ENCODE assay signal across 17 cellular contexts in genomic region chr21:42707207-42707830, GRCh38. TPM values are rescaled to one million over a fixed set of nuclear protein-coding genes. Genes with fewer than 3 reads are reported as not detected.
DNase-seq lines count a peak whose midpoint lies in the region; ATAC-seq and TF ChIP-seq lines count a peak whose summit lies in the region.
"Had no signal": no experiment of that assay in that cellular context is flagged by ENCODE, and none has a peak within 500 bp of the region (broad histone marks: within the 10 kb centered on the region; RNA-seq: fewer than 3 reads in every experiment).

No MANE protein-coding gene starts in this region.

- no peak overlapping the region for H3K27ac ChIP-seq in HEK293 (ENCODE audit: extremely low read depth, low read depth, low read length)
- H3K27ac ChIP-seq in iPS DF 6.9 (ENCODE audit: low read length) = no peak overlapping the region
- no peak overlapping the region for H3K27ac ChIP-seq in sigmoid colon
- H3K27ac ChIP-seq: A549, C4-2B, HL-60, KMS-11 had no signal

- intact Hi-C loops in sigmoid colon (cut with DNase I) = no loop called here

- H3K27me3 ChIP-seq in NT2/D1 (ENCODE audit: insufficient read depth, insufficient read length) (no peaks in the 10 kb centered on the region), iPS DF 6.9 (ENCODE audit: control insufficient read depth, insufficient read depth, low read length) (no peaks in the 10 kb centered on the region), sigmoid colon (no peaks in the 10 kb centered on the region)
- H3K27me3 ChIP-seq: BE2C had no signal

- H3K27ac Mint-ChIP-seq in mesothelial cell of epicardium = no peak overlapping the region
- H3K27ac Mint-ChIP-seq: HFFc6 had no signal

- TF ChIP-seq EP300 in sigmoid colon (IDR thresholded peaks at IDR 0.05) = no peak

- WGBS in iPS DF 6.9 (ENCODE audit: insufficient coverage, insufficient read length) = no CpG with 5 or more reads among the region's 7 CpGs
- WGBS in sigmoid colon, 2 donors = 93 to 96% methylated on average over 7 of the region's 7 CpGs

- H3K4me1 ChIP-seq in HEK293 (ENCODE audit: control insufficient read depth, insufficient read depth, low read length) = no peaks in the 10 kb centered on the region
- peaks cover 19% of the 10 kb centered on the region for H3K4me1 ChIP-seq in NT2/D1 (ENCODE audit: insufficient read depth, insufficient read length)
- H3K4me1 ChIP-seq in iPS DF 6.9 (ENCODE audit: control insufficient read depth, insufficient read depth, low read length) = peaks cover 3% of the 10 kb centered on the region; the same call in 1 of the 2 replicates
- H3K4me1 ChIP-seq in sigmoid colon = peaks cover 0 to 12% (median 6%) of the 10 kb centered on the region in 4 donors
- H3K4me1 ChIP-seq: A549, BE2C had no signal

- POLR2A ChIA-PET in HEK293 (lab: Yijun Ruan, JAX) = no interaction called here

- peak; percentile 66 for DNase-seq in NT2/D1 (ENCODE audit: low read depth, low spot score)
- DNase-seq in iPS DF 6.9 (ENCODE audit: low read depth, low spot score) = peak; percentile 11
- peak; percentile 42 for DNase-seq in sigmoid colon
- DNase-seq in mesothelial cell of epicardium (ENCODE audit: low spot score in 2 of 2, unreplicated experiment in 2 of 2) = no peak
- DNase-seq: BE2C; CD4-positive, alpha-beta memory T cell; DMS79 treated with DMSO at 0.1 percent for 48 hours; EL; HFFc6 had no signal

- H3K4me3 Mint-ChIP-seq in mesothelial cell of epicardium = no peak overlapping the region
- H3K4me3 Mint-ChIP-seq: CD4-positive, alpha-beta memory T cell; HFFc6 had no signal

- ATAC-seq in HG03039 (IDR thresholded peaks at IDR 0.05; ENCODE audit: unreplicated experiment) = no peak
- ATAC-seq in activated CD4-positive, CD25-positive, alpha-beta regulatory T cell treated with anti-CD3 and anti-CD28 coated beads, Interleukin-2, amount 50 U/mL, for 24 hours = no peak
- no peak for ATAC-seq in GM21360 (IDR thresholded peaks at IDR 0.05; ENCODE audit: unreplicated experiment)
- ATAC-seq: A549 had no signal

- TF ChIP-seq CTCF in HEK293 (tag by site-specific recombination; IDR thresholded peaks at IDR 0.05) = no peak
- no peak for TF ChIP-seq CTCF in sigmoid colon (IDR thresholded peaks at IDR 0.05)
- TF ChIP-seq CTCF in mesothelial cell of epicardium (IDR thresholded peaks at IDR 0.05; ENCODE audit: unreplicated experiment) = no peak

- CTCF ChIA-PET in HEK293 (lab: Yijun Ruan, JAX) = no interaction called here

- H3K9me3 ChIP-seq in HEK293 (ENCODE audit: control insufficient read depth, insufficient read depth, low read depth, low read length) (no peaks in the 10 kb centered on the region), NT2/D1 (ENCODE audit: insufficient read depth, low read length) (0 out of 2 replicates have a peak, but pooled peaks cover 2% of the 10 kb centered on the region), iPS DF 6.9 (ENCODE audit: control insufficient read depth, insufficient read depth, low read length) (no peaks in the 10 kb centered on the region), sigmoid colon (no peaks in the 10 kb centered on the region)
- H3K9me3 ChIP-seq: A549, BE2C had no signal

- no peak overlapping the region for H3K4me3 ChIP-seq in HEK293 (ENCODE audit: low read depth, low read length)
- H3K4me3 ChIP-seq in NT2/D1 (ENCODE audit: insufficient read length, low read depth) = no peak overlapping the region
- H3K4me3 ChIP-seq in iPS DF 6.9 (ENCODE audit: low read length) = no peak overlapping the region
- H3K4me3 ChIP-seq in sigmoid colon = no peak overlapping the region
- H3K4me3 ChIP-seq: A549 had no signal

- H3K36me3 Mint-ChIP-seq in mesothelial cell of epicardium = peaks cover 15% of the 10 kb centered on the region
- H3K36me3 Mint-ChIP-seq: CD4-positive, alpha-beta memory T cell had no signal

- no peaks in the 10 kb centered on the region for H3K27me3 Mint-ChIP-seq in mesothelial cell of epicardium (ENCODE audit: low read depth)

- H3K4me1 Mint-ChIP-seq in mesothelial cell of epicardium = peaks cover 12% of the 10 kb centered on the region

- H3K9ac ChIP-seq in NT2/D1 (ENCODE audit: insufficient read length, low read depth) = no peak overlapping the region
- H3K9ac ChIP-seq: KMS-11 had no signal

- peaks cover 1% of the 10 kb centered on the region for H3K9me3 Mint-ChIP-seq in mesothelial cell of epicardium

- no peak for TF ChIP-seq POLR2A in sigmoid colon (IDR thresholded peaks at IDR 0.05)

- H3K36me3 ChIP-seq in HEK293 (ENCODE audit: control insufficient read depth in 2 of 2, insufficient read depth in 1 of 2, low read length in 2 of 2) (no peaks in the 10 kb centered on the region), NT2/D1 (ENCODE audit: insufficient read depth, insufficient read length, low read length) (peaks cover 8% of the 10 kb centered on the region), iPS DF 6.9 (ENCODE audit: control insufficient read depth, insufficient read depth, low read length) (0 out of 2 replicates have a peak, but pooled peaks cover 5% of the 10 kb centered on the region), sigmoid colon (peaks cover 0 to 7% (median 0%) of the 10 kb centered on the region in 4 donors)
- H3K36me3 ChIP-seq: BE2C had no signal

TF ChIP-seq in HEK293, 187 proteins besides CTCF, POLR2A, EP300 and RAD21:
- peak; percentile 77 for TF ChIP-seq GLIS1 (tag by site-specific recombination; IDR thresholded peaks at IDR 0.05)
- TF ChIP-seq ZNF704 (tag by site-specific recombination; IDR thresholded peaks at IDR 0.05) = no peak
TF ChIP-seq in HEK293: peak in this region for 1.

RNA-seq across cellular contexts. Expression of gene PDE9A, which starts 53.9 kb away (rescaled TPM):
- total RNA-seq in sigmoid colon (100 to 1,000 TPM in 1 of 4 donors, 10 to 100 TPM in 3; 71.6 to 102 (median 83.2) TPM), mesothelial cell of epicardium (26.1 to 27.4 TPM (median 26.5 TPM) in 3 replicates)
- polyA plus RNA-seq in sigmoid colon = 100 to 1,000 TPM; 103 to 433 (median 184) TPM
- total RNA-seq: HFFc6 had no signal

Comparison
In these comparisons a context has a peak if more than half of its experiments do, and no peak if none do; other contexts are left out.
1. DNase-seq: peak in NT2/D1 (single experiment), iPS DF 6.9 (single experiment) and sigmoid colon (single experiment); none in mesothelial cell of epicardium (0 of 2).